ENCODE assay signal across 15 cellular contexts in genomic region chrX:136055651-136056221, GRCh38.
DNase-seq lines count a peak whose midpoint lies in the region; ATAC-seq, FAIRE-seq and TF ChIP-seq lines count a peak whose summit lies in the region.
"Had no signal": no experiment of that assay in that cellular context is flagged by ENCODE, and none has a peak within 500 bp of the region (broad histone marks: within the 10 kb centered on the region; RNA-seq: fewer than 3 reads in every experiment).

No MANE protein-coding gene starts in this region.

- TF ChIP-seq EP300 in upper lobe of left lung (IDR thresholded peaks at IDR 0.05) = peak in 1 of 4 donors; percentile 68

- no peak overlapping the region for H2BK15ac ChIP-seq in mesenchymal stem cell (ENCODE audit: low read depth, poor library complexity, severe bottlenecking)

- dilution Hi-C loops in endothelial cell of umbilical vein (cut with MboI; ENCODE audit: extremely low pct_ligation_motif_present, low sequenced_read_pairs) = no loop called here

- 65% methylated on average over 4 of the region's 5 CpGs for WGBS in mesenchymal stem cell
- whole genome bisulfite sequencing in upper lobe of left lung, 2 donors = 67 to 68% methylated on average over 5 of the region's 5 CpGs

- H2BK120ac ChIP-seq in mesenchymal stem cell (ENCODE audit: low read depth, low read length) = no peak overlapping the region

- TF ChIP-seq POLR2A in endothelial cell of umbilical vein (IDR thresholded peaks at IDR 0.05; ENCODE audit: low read depth, low read length) (no peak), upper lobe of left lung (IDR thresholded peaks at IDR 0.05) (no peak), GM18505 (IDR thresholded peaks at IDR 0.05; ENCODE audit: borderline replicate concordance, extremely low read depth, insufficient read depth, insufficient read length) (no peak)

- peaks cover 14% of the 10 kb centered on the region for H3K4me1 ChIP-seq in endothelial cell of umbilical vein (ENCODE audit: control insufficient read depth, extremely low read depth, insufficient read depth, low read length)
- H3K4me1 ChIP-seq in mesenchymal stem cell (ENCODE audit: control insufficient read depth, insufficient read depth, low read depth, low read length) = no peaks in the 10 kb centered on the region
- no peaks in the 10 kb centered on the region for H3K4me1 ChIP-seq in upper lobe of left lung

- no peak overlapping the region for H2BK5ac ChIP-seq in mesenchymal stem cell (ENCODE audit: low read depth, low read length, poor library complexity, severe bottlenecking)

- H3K36me3 ChIP-seq in MG63 = no peaks in the 10 kb centered on the region
- H3K36me3 ChIP-seq in endothelial cell of umbilical vein (ENCODE audit: control insufficient read depth in 2 of 2, extremely low read depth in 1 of 2, insufficient read depth in 2 of 2, low read length in 2 of 2) = no peaks in the 10 kb centered on the region
- H3K36me3 ChIP-seq in mesenchymal stem cell (ENCODE audit: control insufficient read depth in 1 of 2, insufficient read depth in 2 of 2, low read depth in 1 of 2, low read length in 2 of 2) = no peaks in the 10 kb centered on the region
- no peaks in the 10 kb centered on the region for H3K36me3 ChIP-seq in upper lobe of left lung

- H3K4ac ChIP-seq in mesenchymal stem cell (ENCODE audit: low read depth in 1 of 2, low read length in 2 of 2) = no peak overlapping the region

- H3K4me2 ChIP-seq in endothelial cell of umbilical vein (ENCODE audit: insufficient read depth, low read length) = peak overlapping the region; percentile 20
- no peak overlapping the region for H3K4me2 ChIP-seq in mesenchymal stem cell (ENCODE audit: low read length, poor library complexity, severe bottlenecking)

- H3K23ac ChIP-seq in mesenchymal stem cell (ENCODE audit: low read length in 2 of 2) = no peak overlapping the region

- BruUV-seq in endothelial cell of umbilical vein (replicated peaks; lab: Mats Ljungman, UMichigan) = no TSS peak

- H2AK5ac ChIP-seq in mesenchymal stem cell (ENCODE audit: low read length, severe bottlenecking) = no peak overlapping the region

- H3K9ac ChIP-seq in endothelial cell of umbilical vein (replicated peaks; ENCODE audit: extremely low read depth, insufficient read depth, low read length) (peak overlapping the region; percentile 46), mesenchymal stem cell (ENCODE audit: low read length) (peak overlapping the region; percentile 91)

- TF ChIP-seq CTCF in endothelial cell of umbilical vein (IDR thresholded peaks at IDR 0.05; ENCODE audit: extremely low read depth in 1 of 2, insufficient read depth in 1 of 2, low read depth in 1 of 2, low read length in 2 of 2) (no peak), upper lobe of left lung (IDR thresholded peaks at IDR 0.05) (no peak)

- peak in 1 of 2 donors; percentile 92 for ATAC-seq in upper lobe of left lung (ENCODE audit: low FRiP score in 2 of 2)
- ATAC-seq in GM18505 (IDR thresholded peaks at IDR 0.05; ENCODE audit: unreplicated experiment) = no peak
- ATAC-seq in HG03457 (IDR thresholded peaks at IDR 0.05; ENCODE audit: unreplicated experiment) = no peak
- ATAC-seq in GM21526 (IDR thresholded peaks at IDR 0.05; ENCODE audit: low FRiP score, unreplicated experiment) = no peak
- ATAC-seq: stimulated activated effector memory CD8-positive, alpha-beta T cell treated with anti-CD3 and anti-CD28 coated beads, Interleukin-12 subunit alpha, Interleukin-12 subunit beta, amount 100 ng/mL, for 72 hours had no signal

- H4K8ac ChIP-seq in mesenchymal stem cell (ENCODE audit: low read length) = no peak overlapping the region

- H3K27ac ChIP-seq in endothelial cell of umbilical vein (ENCODE audit: insufficient read depth, low read depth, low read length) (peak overlapping the region; percentile 73), mesenchymal stem cell (ENCODE audit: low read length, poor library complexity, severe bottlenecking) (no peak overlapping the region), upper lobe of left lung (peak overlapping the region in 3 of 4 donors; percentile 48 to 63 (median 61))
- H3K27ac ChIP-seq: HL-60, VCaP had no signal

- no peaks in the 10 kb centered on the region for H3K79me2 ChIP-seq in endothelial cell of umbilical vein (ENCODE audit: control insufficient read depth, insufficient read depth, low read length)

- POLR2A ChIA-PET in endothelial cell of umbilical vein (lab: Charles Lee) = interaction anchor here (0.7 kb wide), 1 partner anchor 28 kb away, joined by 3 read pairs; no protein-coding TSS in a partner anchor

- no peak overlapping the region for H3K14ac ChIP-seq in mesenchymal stem cell (ENCODE audit: low read length in 2 of 2)

- no peak overlapping the region for H3K18ac ChIP-seq in mesenchymal stem cell (ENCODE audit: low read depth in 1 of 2, low read length in 2 of 2)

- no peaks in the 10 kb centered on the region for H3K79me1 ChIP-seq in mesenchymal stem cell (replicated peaks; ENCODE audit: low read length, poor library complexity, severe bottlenecking)

- H3K27me3 ChIP-seq in MG63 (no peaks in the 10 kb centered on the region), endothelial cell of umbilical vein (ENCODE audit: control insufficient read depth in 2 of 2, insufficient read depth in 2 of 2, low read length in 2 of 2) (no peaks in the 10 kb centered on the region), mesenchymal stem cell (ENCODE audit: control insufficient read depth in 1 of 2, insufficient read depth in 1 of 2, low read length in 2 of 2) (peaks cover 0 to 25% of the 10 kb centered on the region in 2 experiments), upper lobe of left lung (no peaks in the 10 kb centered on the region)

- H4K91ac ChIP-seq in mesenchymal stem cell (ENCODE audit: low read length) = no peak overlapping the region

- peak; percentile 88 for FAIRE-seq in endothelial cell of umbilical vein (lab: Jason Lieb, UNC)
- FAIRE-seq: G401.6 had no signal

- no peaks in the 10 kb centered on the region for H4K20me1 ChIP-seq in endothelial cell of umbilical vein (replicated peaks; ENCODE audit: control insufficient read depth, extremely low read depth, insufficient read depth, low read length)

- no peak overlapping the region for H2AFZ ChIP-seq in endothelial cell of umbilical vein (ENCODE audit: low read depth, low read length)
- no peak overlapping the region for H2AFZ ChIP-seq in mesenchymal stem cell (ENCODE audit: low read depth, low read length)

- DNase-seq in MG63 = peak; percentile 38
- DNase-seq in endothelial cell of umbilical vein (ENCODE audit: low read depth, low spot score) = peak; percentile 86
- peak; percentile 90 for DNase-seq in mesenchymal stem cell
- DNase-seq in upper lobe of left lung = no peak
- no peak for DNase-seq in activated CD8-positive, alpha-beta memory T cell treated with anti-CD3 and anti-CD28 coated beads, Interleukin-2, amount 50 U/mL, for 48 hours
- DNase-seq: endodermal cell, NCI-H187 treated with DMSO at 0.1 percent for 48 hours, OCI-M1 had no signal

- H3K4me3 ChIP-seq in MG63 (no peak overlapping the region), endothelial cell of umbilical vein (replicated peaks in 1 of 3; ENCODE audit: insufficient read depth in 1 of 3, low read depth in 1 of 3, low read length in 3 of 3) (no peak overlapping the region), mesenchymal stem cell (ENCODE audit: insufficient read depth in 1 of 2, low read depth in 1 of 2, low read length in 2 of 2) (peak overlapping the region in 1 of 2 experiments; percentile 53), upper lobe of left lung (no peak overlapping the region)

- intact Hi-C loops in endothelial cell of umbilical vein (cut with micrococcal nuclease) = loop anchor here (1.0 to 5.0 kb wide), 4 partner anchors 10 to 442 kb away; partner anchors contain the start of genes FHL1 and HTATSF1

- H3K9me3 ChIP-seq in MG63 = no peaks in the 10 kb centered on the region
- H3K9me3 ChIP-seq in endothelial cell of umbilical vein (replicated peaks; ENCODE audit: control insufficient read depth, insufficient read depth, low read length) = no peaks in the 10 kb centered on the region
- H3K9me3 ChIP-seq in mesenchymal stem cell (ENCODE audit: control insufficient read depth, low read length) = no peaks in the 10 kb centered on the region
- no peaks in the 10 kb centered on the region for H3K9me3 ChIP-seq in upper lobe of left lung

- no peak overlapping the region for H2BK12ac ChIP-seq in mesenchymal stem cell (ENCODE audit: low read length in 2 of 2)

- CTCF ChIA-PET in endothelial cell of umbilical vein (lab: Charles Lee) = interaction anchor here (1.0 to 1.7 kb wide), 5 partner anchors 9 to 212 kb away, joined by 4 to 12 read pairs (median 5); no protein-coding TSS in a partner anchor

- H3K9me1 ChIP-seq in endothelial cell of umbilical vein (replicated peaks; ENCODE audit: control insufficient read depth, extremely low read depth, insufficient read depth, low read length) = no peaks in the 10 kb centered on the region

TF ChIP-seq in endothelial cell of umbilical vein, 7 proteins besides CTCF, POLR2A, EP300 and RAD21:
- TF ChIP-seq FOS (IDR thresholded peaks at IDR 0.05; ENCODE audit: borderline replicate concordance, insufficient read depth, low read length) (peak; percentile 71), MYC (IDR thresholded peaks at IDR 0.05; ENCODE audit: low read depth, low read length) (no peak), JUN (IDR thresholded peaks at IDR 0.05; ENCODE audit: borderline replicate concordance, insufficient read depth, insufficient read length, low read depth) (peak; percentile 83)

Comparison
In these comparisons a context has a peak if more than half of its experiments do, and no peak if none do; other contexts are left out.
1. DNase-seq: peak in MG63 (single experiment), endothelial cell of umbilical vein (single experiment) and mesenchymal stem cell (single experiment); none in upper lobe of left lung (0 of 2) and activated CD8-positive, alpha-beta memory T cell treated with anti-CD3 and anti-CD28 coated beads, Interleukin-2, amount 50 U/mL, for 48 hours (single experiment).